27 cellular contexts compared by ENCODE assay signal in the genomic region with DNA sequence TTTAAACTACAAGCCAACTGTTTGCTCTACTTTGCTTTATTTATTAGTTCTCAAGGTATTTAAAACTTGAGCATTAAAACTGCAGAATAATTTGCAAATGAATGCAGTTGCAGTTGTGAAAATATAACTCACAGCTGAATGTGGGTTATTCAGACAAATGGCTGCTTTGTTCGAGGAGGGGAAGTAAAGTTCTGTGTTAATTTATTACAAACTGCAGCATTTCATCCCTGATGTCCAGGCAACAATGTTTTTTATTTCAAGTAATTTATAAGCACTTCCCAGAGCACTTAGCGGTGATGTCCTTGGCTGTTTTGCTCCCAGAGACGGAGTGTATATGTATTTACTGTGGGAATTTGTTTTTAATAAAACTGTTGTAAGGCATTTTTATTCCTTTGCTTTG.
DNase-seq lines count a peak whose midpoint lies in the region; FAIRE-seq and TF ChIP-seq lines count a peak whose summit lies in the region.
"Had no signal": no experiment of that assay in that cellular context is flagged by ENCODE, and none has a peak within 500 bp of the region (broad histone marks: within the 10 kb centered on the region; RNA-seq: fewer than 3 reads in every experiment).

No MANE protein-coding gene starts in this region.

- H3K4me3 Mint-ChIP-seq in nephron progenitor cell: peak overlapping the region; percentile 46
- H3K4me3 Mint-ChIP-seq: activated CD4-positive, alpha-beta T cell treated with anti-CD3 and anti-CD28 coated beads, Interleukin-2, amount 10 ng/mL, durations not matched to agents 24 days and 14 days; stimulated activated naive CD8-positive, alpha-beta T cell treated with anti-CD3 and anti-CD28 coated beads, Interleukin-15, amount 100 ng/mL, for 72 hours had no signal

- peaks cover 0 to 6% of the 10 kb centered on the region in 2 donors for H3K4me1 ChIP-seq in kidney (ENCODE audit: control insufficient read depth in 1 of 2, insufficient read depth in 1 of 2, low read depth in 1 of 2, low read length in 2 of 2)
- H3K4me1 ChIP-seq: colonic mucosa, prostate gland, tibial artery had no signal

- H3K27ac Mint-ChIP-seq in nephron progenitor cell: peak overlapping the region; percentile 99
- H3K27ac Mint-ChIP-seq: activated CD4-positive, alpha-beta T cell treated with anti-CD3 and anti-CD28 coated beads, Interleukin-2, amount 10 ng/mL, durations not matched to agents 24 days and 14 days; activated naive CD4-positive, alpha-beta T cell treated with anti-CD3 and anti-CD28 coated beads, Interleukin-2, amount 50 U/mL, for 72 hours; stimulated activated naive CD8-positive, alpha-beta T cell treated with anti-CD3 and anti-CD28 coated beads, Interleukin-15, amount 100 ng/mL, for 72 hours had no signal

- peak overlapping the region; percentile 84 for H3K27ac ChIP-seq in WERI-Rb-1
- H3K27ac ChIP-seq in kidney (ENCODE audit: low read depth in 2 of 2, low read length in 2 of 2): no peak overlapping the region
- H3K27ac ChIP-seq: BLaER1 treated with 17β-estradiol and CSF1 and Interleukin-3, amounts not matched to agents 10 nM and 100 nM; colonic mucosa; prostate gland; tibial artery; VCaP had no signal

- no peaks in the 10 kb centered on the region for H3K27me3 ChIP-seq in WERI-Rb-1 (ENCODE audit: insufficient read depth, low read depth, severe bottlenecking)
- H3K27me3 ChIP-seq: colonic mucosa had no signal

- H3K36me3 Mint-ChIP-seq in nephron progenitor cell (ENCODE audit: low read depth): no peaks in the 10 kb centered on the region

- no peak for DNase-seq in WERI-Rb-1
- peak; percentile 61 for DNase-seq in globus pallidus (ENCODE audit: low spot score)
- DNase-seq in nephron progenitor cell: no peak
- no peak for DNase-seq in DMS53 (lab: John Stamatoyannopoulos, UW)
- no peak for DNase-seq in DMS79 treated with DMSO at 0.1 percent for 48 hours (lab: John Stamatoyannopoulos, UW)
- no peak for DNase-seq in NCI-H510A (lab: John Stamatoyannopoulos, UW)
- DNase-seq in kidney: no peak
- DNase-seq: activated CD4-positive, alpha-beta T cell treated with anti-CD3 and anti-CD28 coated beads, Interleukin-2, amount 10 ng/mL, durations not matched to agents 24 days and 14 days; activated CD8-positive, alpha-beta memory T cell treated with anti-CD3 and anti-CD28 coated beads for 24 hours; activated T-cell treated with anti-CD3 and anti-CD28 coated beads for 4 hours; colonic mucosa; DMS153; effector CD8-positive, alpha-beta T cell; IMR-90; NCI-H1048; NCI-H1694 treated with DMSO at 0.1 percent for 48 hours; SHP77 treated with DMSO at 0.1 percent for 48 hours; stimulated activated CD8-positive, alpha-beta memory T cell treated with anti-CD3 and anti-CD28 coated beads, Interleukin-4, amount 100 ng/mL, for 48 hours; stimulated activated naive CD8-positive, alpha-beta T cell treated with anti-CD3 and anti-CD28 coated beads, Interleukin-15, amount 100 ng/mL, for 72 hours; tibial artery had no signal

- no peak for FAIRE-seq in kidney (lab: Jason Lieb, UNC)
- FAIRE-seq: GM12892, RCC 7860 had no signal

- H3K36me3 ChIP-seq in WERI-Rb-1 (no peaks in the 10 kb centered on the region), kidney (ENCODE audit: control insufficient read depth in 1 of 2, insufficient read depth in 2 of 2, low read length in 2 of 2) (no peaks in the 10 kb centered on the region)
- H3K36me3 ChIP-seq: BLaER1 treated with 17β-estradiol and CSF1 and Interleukin-3, amounts not matched to agents 10 nM and 100 nM; colonic mucosa; prostate gland; tibial artery had no signal

- TF ChIP-seq CTCF in WERI-Rb-1 (IDR thresholded peaks at IDR 0.05; ENCODE audit: low read depth, low read length): no peak
- TF ChIP-seq CTCF in nephron progenitor cell (IDR thresholded peaks at IDR 0.05): no peak
- no peak for TF ChIP-seq CTCF in kidney (IDR thresholded peaks at IDR 0.05; ENCODE audit: borderline replicate concordance, extremely low read depth, insufficient read depth)

- no peaks in the 10 kb centered on the region for H3K9me3 Mint-ChIP-seq in nephron progenitor cell
- H3K9me3 Mint-ChIP-seq: activated CD4-positive, alpha-beta T cell treated with anti-CD3 and anti-CD28 coated beads, Interleukin-2, amount 10 ng/mL, durations not matched to agents 24 days and 14 days had no signal

- intact Hi-C loops in kidney (cut with DNase I): no loop called here

- peaks cover 86% of the 10 kb centered on the region for H3K4me1 Mint-ChIP-seq in nephron progenitor cell
- H3K4me1 Mint-ChIP-seq: activated CD4-positive, alpha-beta T cell treated with anti-CD3 and anti-CD28 coated beads, Interleukin-2, amount 10 ng/mL, durations not matched to agents 24 days and 14 days; stimulated activated naive CD8-positive, alpha-beta T cell treated with anti-CD3 and anti-CD28 coated beads, Interleukin-15, amount 100 ng/mL, for 72 hours had no signal

- H3K9me3 ChIP-seq in WERI-Rb-1 (ENCODE audit: severe bottlenecking) (no peaks in the 10 kb centered on the region), kidney (ENCODE audit: control insufficient read depth in 1 of 2, low read length in 2 of 2) (no peaks in the 10 kb centered on the region)
- H3K9me3 ChIP-seq: BLaER1 treated with 17β-estradiol and CSF1 and Interleukin-3, amounts not matched to agents 10 nM and 100 nM; colonic mucosa; prostate gland; tibial artery had no signal

- no peak overlapping the region for H3K9ac ChIP-seq in kidney (ENCODE audit: low read length in 2 of 2)
- H3K9ac ChIP-seq: BLaER1 treated with 17β-estradiol and CSF1 and Interleukin-3, amounts not matched to agents 10 nM and 100 nM had no signal

- H3K27me3 Mint-ChIP-seq in nephron progenitor cell (ENCODE audit: low read depth, poor library complexity): peaks cover 3% of the 10 kb centered on the region

- no peak overlapping the region for H3K4me3 ChIP-seq in WERI-Rb-1 (ENCODE audit: low read depth, low read length)
- H3K4me3 ChIP-seq in kidney (ENCODE audit: low read length in 2 of 2): no peak overlapping the region
- H3K4me3 ChIP-seq: BLaER1 treated with 17β-estradiol and CSF1 and Interleukin-3, amounts not matched to agents 10 nM and 100 nM; colonic mucosa; lung; prostate gland; tibial artery had no signal
